Comparison of ENCODE assay signal across 8 cellular contexts in the genomic region with DNA sequence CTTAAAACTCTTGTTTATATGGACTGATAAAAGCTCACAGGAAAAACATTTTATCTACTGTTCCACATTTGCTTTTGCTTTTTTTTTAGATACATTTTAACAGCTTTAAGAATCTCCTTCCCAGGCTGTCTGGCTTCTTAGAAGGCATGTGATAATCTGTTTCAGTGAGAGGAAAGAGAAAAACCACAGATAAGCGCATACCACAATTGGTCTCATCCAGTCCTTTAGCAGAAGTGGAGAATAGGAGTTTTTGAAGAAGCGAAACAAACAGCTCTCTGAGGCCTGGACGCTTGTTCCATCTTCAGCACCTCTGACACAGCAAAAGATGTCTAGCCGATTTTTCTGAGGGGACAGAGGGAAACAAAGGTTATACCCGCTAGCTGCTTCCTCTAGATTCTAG. TPM values are rescaled to one million over a fixed set of nuclear protein-coding genes. Genes with fewer than 3 reads are reported as not detected.
DNase-seq lines count a peak whose midpoint lies in the region; ATAC-seq and TF ChIP-seq lines count a peak whose summit lies in the region.

No MANE protein-coding gene starts in this region.

- H3K9me3 ChIP-seq in testis = no peaks in the 10 kb centered on the region
- no peaks in the 10 kb centered on the region for H3K9me3 ChIP-seq in BE2C
- H3K9me3 ChIP-seq in A673 (ENCODE audit: low read depth, low read length, poor library complexity, severe bottlenecking) = no peaks in the 10 kb centered on the region

- peaks cover 32% of the 10 kb centered on the region for H3K4me1 ChIP-seq in testis
- no peaks in the 10 kb centered on the region for H3K4me1 ChIP-seq in BE2C
- no peaks in the 10 kb centered on the region for H3K4me1 ChIP-seq in A673 (ENCODE audit: insufficient read depth, low read length, poor library complexity, severe bottlenecking)

- H3K4me1 Mint-ChIP-seq in activated naive CD4-positive, alpha-beta T cell treated with anti-CD3 and anti-CD28 coated beads, Interleukin-2, amount 10 ng/mL, durations not matched to agents 7 days and 5 days = peaks cover 46% of the 10 kb centered on the region
- H3K4me1 Mint-ChIP-seq in WTC11 = no peaks in the 10 kb centered on the region

- in situ Hi-C loops in KBM-7 (cut with MboI; ENCODE audit: low pct_unique_long_range_greater_than_20kb, low sequenced_read_pairs) = no loop called here

- intact Hi-C loops in testis (cut with DNase I; ENCODE audit: low total_unique reads) = no loop called here
- intact Hi-C loops in A673 (cut with micrococcal nuclease; ENCODE audit: unreplicated experiment) = no loop called here

- ATAC-seq in WTC11 = no peak

- POLR2A ChIA-PET in A673 (lab: Charles Lee; ENCODE audit: low non-redundant PET) = no interaction called here
- POLR2A ChIA-PET in WTC11 (lab: Charles Lee) = no interaction called here

- H3K27me3 ChIP-seq in testis = no peaks in the 10 kb centered on the region
- H3K27me3 ChIP-seq in BE2C = no peaks in the 10 kb centered on the region
- H3K27me3 ChIP-seq in A673 (replicated peaks; ENCODE audit: insufficient read depth, low read depth, low read length, poor library complexity) = no peaks in the 10 kb centered on the region

- peak; percentile 43 for DNase-seq in activated naive CD4-positive, alpha-beta T cell treated with anti-CD3 and anti-CD28 coated beads, Interleukin-2, amount 10 ng/mL, durations not matched to agents 7 days and 5 days
- DNase-seq in activated naive CD4-positive, alpha-beta T cell treated with anti-CD3 and anti-CD28 coated beads, Interleukin-2, amount 50 U/mL, for 16 hours = no peak
- DNase-seq in KBM-7 (peak; percentile 87), choroid plexus epithelial cell (ENCODE audit: low read depth) (peak; percentile 90), testis (peak; percentile 43), BE2C (no peak), A673 (ENCODE audit: low spot score) (no peak), WTC11 (ENCODE audit: low spot score) (no peak)

- H3K9me3 Mint-ChIP-seq in activated naive CD4-positive, alpha-beta T cell treated with anti-CD3 and anti-CD28 coated beads, Interleukin-2, amount 10 ng/mL, durations not matched to agents 7 days and 5 days = no peaks in the 10 kb centered on the region
- no peaks in the 10 kb centered on the region for H3K9me3 Mint-ChIP-seq in WTC11

- H3K36me3 ChIP-seq in testis (ENCODE audit: low read depth, missing control alignments) (no peaks in the 10 kb centered on the region), BE2C (no peaks in the 10 kb centered on the region), A673 (ENCODE audit: insufficient read depth, low read length, poor library complexity, severe bottlenecking) (peaks cover 90% of the 10 kb centered on the region)

- BruUV-seq in A673 (replicated peaks; lab: Mats Ljungman, UMichigan) = no TSS peak

- H3K4me3 ChIP-seq in choroid plexus epithelial cell (ENCODE audit: low read depth, low read length) = no peak overlapping the region
- no peak overlapping the region for H3K4me3 ChIP-seq in testis
- H3K4me3 ChIP-seq in BE2C (ENCODE audit: low read depth, low read length) = no peak overlapping the region
- H3K4me3 ChIP-seq in A673 (ENCODE audit: low read depth, low read length, poor library complexity, severe bottlenecking) = no peak overlapping the region

- TF ChIP-seq POLR2A in testis (IDR thresholded peaks at IDR 0.05) = no peak

- no peaks in the 10 kb centered on the region for H3K27me3 Mint-ChIP-seq in activated naive CD4-positive, alpha-beta T cell treated with anti-CD3 and anti-CD28 coated beads, Interleukin-2, amount 10 ng/mL, durations not matched to agents 7 days and 5 days
- no peaks in the 10 kb centered on the region for H3K27me3 Mint-ChIP-seq in WTC11 (ENCODE audit: low read depth)

- H3K27ac ChIP-seq in testis (peak overlapping the region; percentile 65), A673 (ENCODE audit: low read depth, low read length, poor library complexity, severe bottlenecking) (no peak overlapping the region)

- no peak for TF ChIP-seq CTCF in choroid plexus epithelial cell (conservative IDR thresholded peaks at IDR 0.05; ENCODE audit: low read depth, low read length)
- no peak for TF ChIP-seq CTCF in testis (IDR thresholded peaks at IDR 0.05)
- no peak for TF ChIP-seq CTCF in BE2C (IDR thresholded peaks at IDR 0.05; ENCODE audit: low read depth, low read length)
- no peak for TF ChIP-seq CTCF in A673 (conservative IDR thresholded peaks at IDR 0.05; ENCODE audit: low read depth, low read length)
- TF ChIP-seq CTCF in WTC11 (IDR thresholded peaks at IDR 0.05) = no peak

- H3K36me3 Mint-ChIP-seq in activated naive CD4-positive, alpha-beta T cell treated with anti-CD3 and anti-CD28 coated beads, Interleukin-2, amount 10 ng/mL, durations not matched to agents 7 days and 5 days = peaks cover 72% of the 10 kb centered on the region
- H3K36me3 Mint-ChIP-seq in WTC11 = peaks cover 76% of the 10 kb centered on the region

- CTCF ChIA-PET in activated naive CD4-positive, alpha-beta T cell treated with anti-CD3 and anti-CD28 coated beads, Interleukin-2, amount 10 ng/mL, durations not matched to agents 7 days and 5 days (lab: Charles Lee) = interaction anchor here (0.9 to 2.5 kb wide), 7 partner anchors 10 to 162 kb away, joined by 3 to 13 read pairs (median 5); no protein-coding TSS in a partner anchor
- CTCF ChIA-PET in A673 (lab: Charles Lee) = no interaction called here
- CTCF ChIA-PET in WTC11 (lab: Charles Lee) = no interaction called here

- H3K4me3 Mint-ChIP-seq in activated naive CD4-positive, alpha-beta T cell treated with anti-CD3 and anti-CD28 coated beads, Interleukin-2, amount 10 ng/mL, durations not matched to agents 7 days and 5 days = peak overlapping the region; percentile 57
- no peak overlapping the region for H3K4me3 Mint-ChIP-seq in WTC11

- H3K27ac Mint-ChIP-seq in activated naive CD4-positive, alpha-beta T cell treated with anti-CD3 and anti-CD28 coated beads, Interleukin-2, amount 10 ng/mL, durations not matched to agents 7 days and 5 days = peak overlapping the region; percentile 90
- H3K27ac Mint-ChIP-seq in WTC11 = no peak overlapping the region

- WGBS in testis, 2 donors = 18 to 48% methylated on average over 5 of the region's 5 CpGs

TF ChIP-seq in WTC11, 78 proteins besides CTCF, POLR2A, EP300 and RAD21:
- TF ChIP-seq, protein P1, sequence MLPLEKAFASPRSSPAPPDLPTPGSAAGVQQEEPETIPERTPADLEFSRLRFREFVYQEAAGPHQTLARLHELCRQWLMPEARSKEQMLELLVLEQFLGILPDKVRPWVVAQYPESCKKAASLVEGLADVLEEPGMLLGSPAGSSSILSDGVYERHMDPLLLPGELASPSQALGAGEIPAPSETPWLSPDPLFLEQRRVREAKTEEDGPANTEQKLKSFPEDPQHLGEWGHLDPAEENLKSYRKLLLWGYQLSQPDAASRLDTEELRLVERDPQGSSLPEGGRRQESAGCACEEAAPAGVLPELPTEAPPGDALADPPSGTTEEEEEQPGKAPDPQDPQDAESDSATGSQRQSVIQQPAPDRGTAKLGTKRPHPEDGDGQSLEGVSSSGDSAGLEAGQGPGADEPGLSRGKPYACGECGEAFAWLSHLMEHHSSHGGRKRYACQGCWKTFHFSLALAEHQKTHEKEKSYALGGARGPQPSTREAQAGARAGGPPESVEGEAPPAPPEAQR (CRISPR knock-in tag; IDR thresholded peaks at IDR 0.05) = no peak
- TF ChIP-seq FOXJ3 (CRISPR knock-in tag; IDR thresholded peaks at IDR 0.05; ENCODE audit: borderline replicate concordance) = no peak
- TF ChIP-seq ZNF317 (CRISPR knock-in tag; IDR thresholded peaks at IDR 0.05; ENCODE audit: borderline replicate concordance, low read depth) = no peak

RNA-seq across cellular contexts. Expression of a gene that starts 37.6 kb away (rescaled TPM):
- 10 to 100 TPM; 33.5 to 44.2 TPM for total RNA-seq in testis
- polyA plus RNA-seq in testis (ENCODE audit: insufficient read depth, low read depth, low replicate concordance) = 51.5 TPM
- polyA plus RNA-seq in BE2C (2012; ENCODE audit: insufficient read depth, insufficient read length, low read depth) = 8.7 TPM
- total RNA-seq in A673 (2021) = 38.1 and 39.8 TPM in 2 replicates
- 15.6 to 17.1 TPM (median 17.0 TPM) in 3 replicates for total RNA-seq in WTC11 (2021)

RNA-seq across cellular contexts. Expression of a gene that starts 45.4 kb away (rescaled TPM):
- 10 to 100 TPM; 66.8 to 83.2 TPM for total RNA-seq in testis
- 36.8 TPM for polyA plus RNA-seq in testis (ENCODE audit: insufficient read depth, low read depth, low replicate concordance)
- polyA plus RNA-seq in BE2C (2012; ENCODE audit: insufficient read depth, insufficient read length, low read depth) = 8.8 TPM
- 50.5 and 53.0 TPM in 2 replicates for total RNA-seq in A673 (2021)
- total RNA-seq in WTC11 (2021) = 23.9 to 38.3 TPM (median 27.3 TPM) in 3 replicates

Comparison
In these comparisons a context has a peak if more than half of its experiments do, and no peak if none do; other contexts are left out.
1. DNase-seq: peak in activated naive CD4-positive, alpha-beta T cell treated with anti-CD3 and anti-CD28 coated beads, Interleukin-2, amount 10 ng/mL, durations not matched to agents 7 days and 5 days (single experiment), KBM-7 (single experiment), choroid plexus epithelial cell (single experiment) and testis (single experiment); none in activated naive CD4-positive, alpha-beta T cell treated with anti-CD3 and anti-CD28 coated beads, Interleukin-2, amount 50 U/mL, for 16 hours (single experiment), BE2C (single experiment), A673 (single experiment) and WTC11 (single experiment).